ENCODE assay signal across 17 cellular contexts in genomic region chr2:240223631-240224030, GRCh38.
DNase-seq lines count a peak whose midpoint lies in the region; ATAC-seq and TF ChIP-seq lines count a peak whose summit lies in the region.
"Had no signal": no experiment of that assay in that cellular context is flagged by ENCODE, and none has a peak within 500 bp of the region (broad histone marks: within the 10 kb centered on the region; RNA-seq: fewer than 3 reads in every experiment).

No MANE protein-coding gene starts in this region.

- 64 to 77% (median 66%) methylated on average over 7 of the region's 7 CpGs for WGBS in stomach, 5 donors

- H3K4me3 ChIP-seq in stomach = no peak overlapping the region
- no peak overlapping the region for H3K4me3 ChIP-seq in upper lobe of right lung
- H3K4me3 ChIP-seq: BLaER1, GM12878, GM23248 had no signal

- no peaks in the 10 kb centered on the region for H3K4me1 Mint-ChIP-seq in CD14-positive monocyte
- H3K4me1 Mint-ChIP-seq in activated naive CD8-positive, alpha-beta T cell treated with anti-CD3 and anti-CD28 coated beads for 36 hours = no peaks in the 10 kb centered on the region

- H3K27ac Mint-ChIP-seq in CD14-positive monocyte = no peak overlapping the region
- no peak overlapping the region for H3K27ac Mint-ChIP-seq in activated naive CD8-positive, alpha-beta T cell treated with anti-CD3 and anti-CD28 coated beads for 36 hours
- H3K27ac Mint-ChIP-seq: CD4-positive, CD25-positive, alpha-beta regulatory T cell had no signal

- H3K4me3 Mint-ChIP-seq in CD14-positive monocyte = no peak overlapping the region
- H3K4me3 Mint-ChIP-seq in activated naive CD8-positive, alpha-beta T cell treated with anti-CD3 and anti-CD28 coated beads for 36 hours = no peak overlapping the region
- H3K4me3 Mint-ChIP-seq: CD4-positive, CD25-positive, alpha-beta regulatory T cell had no signal

- H3K27ac ChIP-seq in stomach (no peak overlapping the region), upper lobe of right lung (no peak overlapping the region)
- H3K27ac ChIP-seq: BLaER1, GM23248 had no signal

- ATAC-seq in upper lobe of right lung (no peak), HG03097 (IDR thresholded peaks at IDR 0.05; ENCODE audit: low FRiP score, unreplicated experiment) (no peak)
- ATAC-seq: GM12878 had no signal

- H3K4me1 ChIP-seq in stomach (no peaks in the 10 kb centered on the region), upper lobe of right lung (no peaks in the 10 kb centered on the region)

- no peak for TF ChIP-seq POLR2A in stomach (IDR thresholded peaks at IDR 0.05)

- H3K36me3 ChIP-seq in stomach (no peaks in the 10 kb centered on the region), upper lobe of right lung (no peaks in the 10 kb centered on the region)
- H3K36me3 ChIP-seq: BLaER1 had no signal

- peaks cover 2 to 10% (median 8%) of the 10 kb centered on the region in 7 donors for H3K9me3 Mint-ChIP-seq in CD14-positive monocyte
- H3K9me3 Mint-ChIP-seq in activated naive CD8-positive, alpha-beta T cell treated with anti-CD3 and anti-CD28 coated beads for 36 hours = peaks cover 4% of the 10 kb centered on the region

- intact Hi-C loops in CD14-positive monocyte (cut with micrococcal nuclease) (no loop called here), stomach (cut with DNase I; ENCODE audit: low total_unique reads) (no loop called here), upper lobe of right lung (cut with DNase I) (no loop called here)

- H3K9me3 ChIP-seq in stomach (peaks cover 0 to under 1% (median 0%) of the 10 kb centered on the region in 4 donors), upper lobe of right lung (no peaks in the 10 kb centered on the region)

- TF ChIP-seq CTCF in CD14-positive monocyte (IDR thresholded peaks at IDR 0.05) (no peak), stomach (IDR thresholded peaks at IDR 0.05) (no peak), upper lobe of right lung (IDR thresholded peaks at IDR 0.05) (no peak)

- H3K27me3 Mint-ChIP-seq in CD14-positive monocyte (ENCODE audit: low read depth in 3 of 3) = peaks cover 3 to 8% (median 6%) of the 10 kb centered on the region in 3 donors
- H3K27me3 Mint-ChIP-seq in activated naive CD8-positive, alpha-beta T cell treated with anti-CD3 and anti-CD28 coated beads for 36 hours = peaks cover 39% of the 10 kb centered on the region

- no peaks in the 10 kb centered on the region for H3K36me3 Mint-ChIP-seq in CD14-positive monocyte
- peaks cover 4% of the 10 kb centered on the region for H3K36me3 Mint-ChIP-seq in activated naive CD8-positive, alpha-beta T cell treated with anti-CD3 and anti-CD28 coated beads for 36 hours
- H3K36me3 Mint-ChIP-seq: CD4-positive, CD25-positive, alpha-beta regulatory T cell had no signal

- DNase-seq in activated CD8-positive, alpha-beta memory T cell treated with anti-CD3 and anti-CD28 coated beads for 24 hours = peak; percentile 11
- no peak for DNase-seq in activated CD8-positive, alpha-beta memory T cell treated with anti-CD3 and anti-CD28 coated beads, Interleukin-2, amount 50 U/mL, for 48 hours
- DNase-seq in CD14-positive monocyte (ENCODE audit: low spot score) = peak; percentile 28
- DNase-seq in mesenteric fat pad (ENCODE audit: low spot score) = peak; percentile 79
- DNase-seq in stomach = peak; percentile 13
- no peak for DNase-seq in activated naive CD8-positive, alpha-beta T cell treated with anti-CD3 and anti-CD28 coated beads for 36 hours
- DNase-seq in upper lobe of right lung = no peak
- DNase-seq: 8988T; AML-193; Calu3; CD4-positive, CD25-positive, alpha-beta regulatory T cell; DMS 273 treated with DMSO at 0.1 percent for 48 hours; GM23248; H7 had no signal

- TF ChIP-seq EP300 in stomach (IDR thresholded peaks at IDR 0.05) = no peak

- H3K27me3 ChIP-seq in stomach (peaks cover 0 to 29% (median 4%) of the 10 kb centered on the region in 3 donors), upper lobe of right lung (peaks cover 21% of the 10 kb centered on the region)
- H3K27me3 ChIP-seq: BLaER1 had no signal

Comparison
In these comparisons a context has a peak if more than half of its experiments do, and no peak if none do; other contexts are left out.
1. DNase-seq: peak in activated CD8-positive, alpha-beta memory T cell treated with anti-CD3 and anti-CD28 coated beads for 24 hours (single experiment), CD14-positive monocyte (single experiment), mesenteric fat pad (single experiment) and stomach (single experiment); none in activated CD8-positive, alpha-beta memory T cell treated with anti-CD3 and anti-CD28 coated beads, Interleukin-2, amount 50 U/mL, for 48 hours (single experiment), activated naive CD8-positive, alpha-beta T cell treated with anti-CD3 and anti-CD28 coated beads for 36 hours (single experiment) and upper lobe of right lung (single experiment).